ENCODE assay signal across 32 cellular contexts in the genomic region with DNA sequence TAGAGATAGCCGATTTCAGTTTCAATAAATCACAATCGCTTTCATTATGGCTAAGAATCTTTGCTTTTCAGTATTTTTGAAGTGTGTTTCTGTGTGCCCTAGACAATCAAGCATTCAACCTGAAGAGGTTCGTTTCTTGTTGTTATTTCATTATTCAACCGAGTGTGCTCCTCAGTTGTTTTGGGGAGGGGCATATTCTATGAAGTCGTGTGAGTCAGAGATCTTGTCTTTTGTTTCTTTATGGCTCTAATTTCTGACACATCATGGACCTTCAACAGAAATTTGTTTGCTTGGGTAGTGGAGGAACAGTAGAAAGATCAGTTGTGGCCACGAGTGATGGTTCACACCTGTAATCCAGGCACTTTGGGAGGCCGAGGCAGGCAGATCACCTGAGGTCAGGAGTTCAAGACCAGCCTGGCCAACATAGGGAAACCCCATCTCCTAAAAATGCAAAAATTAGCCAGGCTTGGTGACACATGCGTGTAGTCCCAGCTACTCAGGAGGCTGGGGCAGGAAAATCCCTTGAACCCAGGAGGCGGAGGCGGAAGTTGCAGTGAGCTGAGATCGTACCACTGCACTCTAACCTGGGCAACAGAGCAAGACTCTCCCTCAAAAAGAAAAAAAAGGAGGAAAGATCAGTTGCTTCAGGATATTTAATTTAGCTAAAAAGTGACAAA. TPM values are rescaled to one million over a fixed set of nuclear protein-coding genes. Genes with fewer than 3 reads are reported as not detected.
"Had no signal": no experiment of that assay in that cellular context is flagged by ENCODE, and none has a peak within 500 bp of the region (broad histone marks: within the 10 kb centered on the region; RNA-seq: fewer than 3 reads in every experiment).

No MANE protein-coding gene starts in this region.

- FAIRE-seq: keratinocyte had no signal

- H3K36me3 ChIP-seq: cardiac muscle cell, gastrocnemius medialis, transverse colon had no signal

- H3K27ac ChIP-seq: ascending aorta, cardiac muscle cell, coronary artery, dorsolateral prefrontal cortex, gastrocnemius medialis, hepatocyte, right atrium auricular region, transverse colon had no signal

- ATAC-seq: gastrocnemius medialis; left cardiac atrium; left ventricle myocardium superior; mucosa of descending colon; natural killer cell treated with Interleukin-12 subunit alpha and Interleukin-12 subunit beta and Interleukin-15 and Interleukin-18, amount 100 ng/mL, for 72 hours; stimulated activated memory B cell treated with anti-CD40 and anti-IgM and Interleukin-4, amounts not matched to agents 10 μg/mL and 1 μg/mL and 100 μg/mL, for 72 hours; T-cell had no signal

- H3K4me3 ChIP-seq: ascending aorta, cardiac muscle cell, coronary artery, dorsolateral prefrontal cortex, gastrocnemius medialis, hepatocyte, mucosa of descending colon, right atrium auricular region, smooth muscle cell, transverse colon had no signal

- H3K36me3 Mint-ChIP-seq: brain had no signal

- H3K27ac Mint-ChIP-seq: activated CD4-positive, alpha-beta T cell treated with anti-CD3 and anti-CD28 coated beads, Interleukin-2, amount 10 ng/mL, durations not matched to agents 7 days and 5 days; activated naive CD4-positive, alpha-beta T cell treated with anti-CD3 and anti-CD28 coated beads, Interleukin-2, amount 10 ng/mL, durations not matched to agents 7 days and 5 days; activated naive CD8-positive, alpha-beta T cell treated with anti-CD3 and anti-CD28 coated beads, Interleukin-2, amount 10 ng/mL, durations not matched to agents 7 days and 5 days; stimulated activated memory B cell treated with anti-CD40 and anti-IgM and Interleukin-4, amounts not matched to agents 10 μg/mL and 1 μg/mL and 100 μg/mL, for 72 hours; T-cell had no signal

- H3K4me3 Mint-ChIP-seq: activated CD4-positive, alpha-beta T cell treated with anti-CD3 and anti-CD28 coated beads, Interleukin-2, amount 10 ng/mL, durations not matched to agents 7 days and 5 days; activated naive CD4-positive, alpha-beta T cell treated with anti-CD3 and anti-CD28 coated beads, Interleukin-2, amount 10 ng/mL, durations not matched to agents 7 days and 5 days; activated naive CD8-positive, alpha-beta T cell treated with anti-CD3 and anti-CD28 coated beads, Interleukin-2, amount 10 ng/mL, durations not matched to agents 7 days and 5 days; brain; natural killer cell treated with Interleukin-12 subunit alpha and Interleukin-12 subunit beta and Interleukin-15 and Interleukin-18, amount 100 ng/mL, for 72 hours; stimulated activated memory B cell treated with anti-CD40 and anti-IgM and Interleukin-4, amounts not matched to agents 10 μg/mL and 1 μg/mL and 100 μg/mL, for 72 hours; T-cell had no signal

- H3K9me3 Mint-ChIP-seq: activated CD4-positive, alpha-beta T cell treated with anti-CD3 and anti-CD28 coated beads, Interleukin-2, amount 10 ng/mL, durations not matched to agents 7 days and 5 days; activated naive CD4-positive, alpha-beta T cell treated with anti-CD3 and anti-CD28 coated beads, Interleukin-2, amount 10 ng/mL, durations not matched to agents 7 days and 5 days; activated naive CD8-positive, alpha-beta T cell treated with anti-CD3 and anti-CD28 coated beads, Interleukin-2, amount 10 ng/mL, durations not matched to agents 7 days and 5 days; brain; natural killer cell treated with Interleukin-12 subunit alpha and Interleukin-12 subunit beta and Interleukin-15 and Interleukin-18, amount 100 ng/mL, for 72 hours; stimulated activated memory B cell treated with anti-CD40 and anti-IgM and Interleukin-4, amounts not matched to agents 10 μg/mL and 1 μg/mL and 100 μg/mL, for 72 hours; T-cell had no signal

- H3K4me1 Mint-ChIP-seq: activated CD4-positive, alpha-beta T cell treated with anti-CD3 and anti-CD28 coated beads, Interleukin-2, amount 10 ng/mL, durations not matched to agents 7 days and 5 days; activated naive CD4-positive, alpha-beta T cell treated with anti-CD3 and anti-CD28 coated beads, Interleukin-2, amount 10 ng/mL, durations not matched to agents 7 days and 5 days; activated naive CD8-positive, alpha-beta T cell treated with anti-CD3 and anti-CD28 coated beads, Interleukin-2, amount 10 ng/mL, durations not matched to agents 7 days and 5 days; stimulated activated memory B cell treated with anti-CD40 and anti-IgM and Interleukin-4, amounts not matched to agents 10 μg/mL and 1 μg/mL and 100 μg/mL, for 72 hours had no signal

- H3K4me1 ChIP-seq: ascending aorta, right atrium auricular region, transverse colon had no signal

- H3K27me3 Mint-ChIP-seq: activated CD4-positive, alpha-beta T cell treated with anti-CD3 and anti-CD28 coated beads, Interleukin-2, amount 10 ng/mL, durations not matched to agents 7 days and 5 days; activated naive CD4-positive, alpha-beta T cell treated with anti-CD3 and anti-CD28 coated beads, Interleukin-2, amount 10 ng/mL, durations not matched to agents 7 days and 5 days; activated naive CD8-positive, alpha-beta T cell treated with anti-CD3 and anti-CD28 coated beads, Interleukin-2, amount 10 ng/mL, durations not matched to agents 7 days and 5 days; natural killer cell treated with Interleukin-12 subunit alpha and Interleukin-12 subunit beta and Interleukin-15 and Interleukin-18, amount 100 ng/mL, for 72 hours; stimulated activated memory B cell treated with anti-CD40 and anti-IgM and Interleukin-4, amounts not matched to agents 10 μg/mL and 1 μg/mL and 100 μg/mL, for 72 hours; T-cell had no signal

- H3K9me3 ChIP-seq: ascending aorta, gastrocnemius medialis, mucosa of descending colon, right atrium auricular region, transverse colon had no signal

- H3K27me3 ChIP-seq: ascending aorta, cardiac muscle cell, dorsolateral prefrontal cortex, gastrocnemius medialis, hepatocyte, right atrium auricular region, transverse colon had no signal

- DNase-seq: activated CD4-positive, alpha-beta T cell treated with anti-CD3 and anti-CD28 coated beads, Interleukin-2, amount 10 ng/mL, durations not matched to agents 7 days and 5 days; activated CD4-positive, CD25-positive, alpha-beta regulatory T cell; activated CD8-positive, alpha-beta memory T cell treated with anti-CD3 and anti-CD28 coated beads for 24 hours; activated effector memory CD4-positive, alpha-beta T cell treated with anti-CD3 and anti-CD28 coated beads, Interleukin-2, amount 50 U/mL, for 16 hours; activated naive CD4-positive, alpha-beta T cell treated with anti-CD3 and anti-CD28 coated beads, Interleukin-2, amount 10 ng/mL, durations not matched to agents 7 days and 5 days; activated naive CD8-positive, alpha-beta T cell treated with anti-CD3 and anti-CD28 coated beads, Interleukin-2, amount 10 ng/mL, durations not matched to agents 7 days and 5 days; dorsolateral prefrontal cortex; effector memory CD4-positive, alpha-beta T cell; gastrocnemius medialis; glutamatergic neuron; left cardiac atrium; left ventricle myocardium superior; mucosa of descending colon; stimulated activated CD4-positive, alpha-beta T cell treated with anti-CD3 and anti-CD28 coated beads, Interleukin-1b, Interleukin-23, amount 100 ng/mL, for 48 hours; stimulated activated CD4-positive, alpha-beta T cell treated with anti-CD3 and anti-CD28 coated beads, Interleukin-4, amount 100 ng/mL, for 4 hours; stimulated activated CD8-positive, alpha-beta memory T cell treated with anti-CD3 and anti-CD28 coated beads, Interleukin-4, amount 100 ng/mL, for 48 hours; T-cell; transverse colon had no signal

RNA-seq across cellular contexts. Expression of a gene that starts 38.3 kb away (rescaled TPM):
- total RNA-seq: activated naive CD8-positive, alpha-beta T cell treated with anti-CD3 and anti-CD28 coated beads, Interleukin-2, amount 10 ng/mL, durations not matched to agents 7 days and 5 days; ascending aorta; cardiac muscle cell; gastrocnemius medialis; left cardiac atrium; left ventricle myocardium superior; lung microvascular endothelial cell; mesenteric fat pad; myocyte; omental fat pad; right atrium auricular region; T-cell; transverse colon had no signal
